In genomic region chr14:100882991-100883788, GRCh38 we compare ENCODE assay signal across 1 cellular context.
TF ChIP-seq lines count a peak whose summit lies in the region.

No MANE protein-coding gene starts in this region.

TF ChIP-seq in HepG2, 621 proteins besides CTCF, POLR2A, EP300 and RAD21:
- TF ChIP-seq ZNF615 (CRISPR knock-in tag; IDR thresholded peaks at IDR 0.05; ENCODE audit: borderline replicate concordance) = no peak
- TF ChIP-seq FOXK2 (IDR thresholded peaks at IDR 0.05) = no peak
- no peak for TF ChIP-seq NR0B2 (CRISPR knock-in tag; IDR thresholded peaks at IDR 0.05)
- TF ChIP-seq ZNF772 (CRISPR knock-in tag; IDR thresholded peaks at IDR 0.05) = no peak
- TF ChIP-seq POLR2G (IDR thresholded peaks at IDR 0.05; ENCODE audit: low read depth, low read length) = no peak
- no peak for TF ChIP-seq ZNF784 (CRISPR knock-in tag; IDR thresholded peaks at IDR 0.05; ENCODE audit: borderline replicate concordance)
- TF ChIP-seq ZBTB39 (CRISPR knock-in tag; IDR thresholded peaks at IDR 0.05) = no peak
- TF ChIP-seq SRSF4 (IDR thresholded peaks at IDR 0.05; ENCODE audit: low read depth, low read length, poor library complexity, severe bottlenecking) = no peak
- no peak for TF ChIP-seq PRPF4 (IDR thresholded peaks at IDR 0.05; ENCODE audit: low read depth, low read length, poor library complexity, severe bottlenecking)
- no peak for TF ChIP-seq SIX1 (CRISPR knock-in tag; IDR thresholded peaks at IDR 0.05; ENCODE audit: borderline replicate concordance)
- TF ChIP-seq TEAD2 (CRISPR knock-in tag; IDR thresholded peaks at IDR 0.05) = no peak
- no peak for TF ChIP-seq ZNF333 (CRISPR knock-in tag; IDR thresholded peaks at IDR 0.05; ENCODE audit: borderline replicate concordance)
- TF ChIP-seq ZNF546 (CRISPR knock-in tag; conservative IDR thresholded peaks at IDR 0.05) = no peak
- no peak for TF ChIP-seq TERF1 (CRISPR knock-in tag; IDR thresholded peaks at IDR 0.05)
- TF ChIP-seq CENPT (CRISPR knock-in tag; IDR thresholded peaks at IDR 0.05; ENCODE audit: low read depth) = no peak
- no peak for TF ChIP-seq ZNF276 (CRISPR knock-in tag; IDR thresholded peaks at IDR 0.05; ENCODE audit: low read depth)
